ENCODE assay signal across 1 cellular context in genomic region chr10:2978574-2979266, GRCh38.
TF ChIP-seq lines count a peak whose summit lies in the region.

No MANE protein-coding gene starts in this region.

TF ChIP-seq in IMR-90, 13 proteins besides CTCF, POLR2A, EP300 and RAD21 (continued from another document):
- TF ChIP-seq USF2 (IDR thresholded peaks at IDR 0.05; ENCODE audit: low read depth, low read length), result no peak
